Comparison of ENCODE assay signal across 1 cellular context in genomic region chr19:18310118-18310909, GRCh38.
TF ChIP-seq lines count a peak whose summit lies in the region.

No MANE protein-coding gene starts in this region.

TF ChIP-seq in GM12878, 131 proteins besides CTCF, POLR2A, EP300 and RAD21:
- no peak for TF ChIP-seq ZBTB33 (IDR thresholded peaks at IDR 0.05)
- no peak for TF ChIP-seq ZBTB40 (IDR thresholded peaks at IDR 0.05; ENCODE audit: borderline replicate concordance)
- TF ChIP-seq ZSCAN29 (IDR thresholded peaks at IDR 0.05): no peak
- TF ChIP-seq CBX3 (IDR thresholded peaks at IDR 0.05; ENCODE audit: borderline replicate concordance, low read depth): no peak
- no peak for TF ChIP-seq GABPA (IDR thresholded peaks at IDR 0.05; ENCODE audit: low read depth)
- no peak for TF ChIP-seq CREB1 (IDR thresholded peaks at IDR 0.05; ENCODE audit: low read depth)
- no peak for TF ChIP-seq HDAC6 (IDR thresholded peaks at IDR 0.05; ENCODE audit: unreplicated experiment)
- no peak for TF ChIP-seq ATF7 (IDR thresholded peaks at IDR 0.05; ENCODE audit: low read depth)
- TF ChIP-seq BRCA1 (IDR thresholded peaks at IDR 0.05; ENCODE audit: low read depth, low read length): no peak
- TF ChIP-seq ZNF24 (IDR thresholded peaks at IDR 0.05): no peak
- TF ChIP-seq MTA3 (IDR thresholded peaks at IDR 0.05; ENCODE audit: borderline replicate concordance, low read length): no peak
- no peak for TF ChIP-seq CHD4 (IDR thresholded peaks at IDR 0.05)
- TF ChIP-seq PKNOX1 (IDR thresholded peaks at IDR 0.05): no peak
- no peak for TF ChIP-seq TCF12 (IDR thresholded peaks at IDR 0.05; ENCODE audit: low read depth, low read length)
- TF ChIP-seq HCFC1 (IDR thresholded peaks at IDR 0.05; ENCODE audit: low read length): no peak
- TF ChIP-seq FOS (IDR thresholded peaks at IDR 0.05; ENCODE audit: borderline replicate concordance, extremely low read depth, insufficient read length): no peak
